15 cellular contexts compared by ENCODE assay signal in the genomic region with DNA sequence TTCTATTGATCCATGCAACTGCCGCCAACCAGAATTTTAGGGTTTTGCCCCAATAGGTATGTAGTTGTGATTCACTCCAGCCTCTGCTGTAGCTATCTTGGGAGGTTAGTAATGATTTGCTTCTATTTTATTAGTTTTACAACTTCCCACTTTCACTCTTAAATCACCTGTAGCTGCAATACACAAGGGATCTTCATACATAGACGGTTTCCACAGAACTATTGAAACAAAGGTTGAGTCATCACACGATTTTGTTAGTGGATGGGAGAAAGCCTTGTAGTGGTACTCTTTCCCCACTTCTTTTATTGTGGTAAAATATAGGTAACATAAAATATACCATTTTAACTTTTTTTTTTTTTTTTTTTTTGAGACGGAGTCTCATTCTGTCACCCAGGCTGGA.
DNase-seq lines count a peak whose midpoint lies in the region; ATAC-seq, FAIRE-seq and TF ChIP-seq lines count a peak whose summit lies in the region.
"Had no signal": no experiment of that assay in that cellular context is flagged by ENCODE, and none has a peak within 500 bp of the region (broad histone marks: within the 10 kb centered on the region; RNA-seq: fewer than 3 reads in every experiment).

No MANE protein-coding gene starts in this region.

- no TSS peak for BruUV-seq in GM12878 (replicated peaks; lab: Mats Ljungman, UMichigan)

- H2AFZ ChIP-seq in GM12878 (ENCODE audit: control insufficient read depth, low read depth, low read length) = no peak overlapping the region

- CTCF ChIA-PET in GM12878 (lab: Yijun Ruan, JAX) = interaction anchor here (0.6 to 1.6 kb wide), 6 partner anchors 37 to 1710 kb away, joined by 3 to 4 read pairs (median 4); no protein-coding TSS in a partner anchor

- H3K9me3 Mint-ChIP-seq in CD14-positive monocyte = peaks cover 0 to 1% (median 0%) of the 10 kb centered on the region in 7 donors
- H3K9me3 Mint-ChIP-seq: activated CD4-positive, alpha-beta T cell treated with anti-CD3 and anti-CD28 coated beads, Interleukin-2, amount 10 ng/mL, durations not matched to agents 24 days and 14 days; activated naive CD4-positive, alpha-beta T cell treated with anti-CD3 and anti-CD28 coated beads for 36 hours; neural crest cell had no signal

- no peak for TF ChIP-seq CTCF in GM12878 (IDR thresholded peaks at IDR 0.05 in 2 of 3, conservative IDR thresholded peaks at IDR 0.05 in 1 of 3; ENCODE audit: control insufficient read depth in 2 of 3, extremely low read depth in 1 of 3, insufficient read depth in 1 of 3, low read depth in 3 of 3, low read length in 3 of 3)
- no peak for TF ChIP-seq CTCF in CD14-positive monocyte (IDR thresholded peaks at IDR 0.05)

- TF ChIP-seq RAD21 in GM12878 (IDR thresholded peaks at IDR 0.05; ENCODE audit: insufficient read depth, low read depth, low read length) = no peak

- H3K4me1 ChIP-seq in GM12878 (ENCODE audit: control insufficient read depth, insufficient read depth, low read length) = peaks cover 10% of the 10 kb centered on the region; the same call in 1 of the 2 replicates
- H3K4me1 ChIP-seq: SJSA1 had no signal

- TF ChIP-seq EP300 in GM12878 (IDR thresholded peaks at IDR 0.05; ENCODE audit: borderline replicate concordance in 1 of 2, control insufficient read depth in 1 of 2, low read depth in 2 of 2, low read length in 2 of 2) = no peak

- H3K9me3 ChIP-seq in GM12878 (replicated peaks; ENCODE audit: control insufficient read depth, insufficient read depth, low read length) = no peaks in the 10 kb centered on the region
- H3K9me3 ChIP-seq: SJSA1 had no signal

- RAD21 ChIA-PET in GM12878 (lab: Charles Lee; ENCODE audit: unreplicated experiment) = interaction anchor here (0.7 to 1.2 kb wide), 7 partner anchors 16 to 277 kb away, joined by 3 to 8 read pairs (median 3); no protein-coding TSS in a partner anchor

- H3K36me3 ChIP-seq in GM12878 (ENCODE audit: control insufficient read depth in 2 of 2, insufficient read depth in 2 of 2, low read length in 1 of 2) = no peaks in the 10 kb centered on the region
- H3K36me3 ChIP-seq: SJSA1 had no signal

- peaks cover 2 to 4% (median 4%) of the 10 kb centered on the region in 3 donors for H3K27me3 Mint-ChIP-seq in CD14-positive monocyte (ENCODE audit: low read depth in 3 of 3)

- no peak overlapping the region for H3K4me3 Mint-ChIP-seq in CD14-positive monocyte
- H3K4me3 Mint-ChIP-seq: activated CD4-positive, alpha-beta T cell treated with anti-CD3 and anti-CD28 coated beads, Interleukin-2, amount 10 ng/mL, durations not matched to agents 24 days and 14 days; activated naive CD4-positive, alpha-beta T cell treated with anti-CD3 and anti-CD28 coated beads for 36 hours; neural crest cell had no signal

- intact Hi-C loops in GM12878 (cut with micrococcal nuclease; ENCODE audit: unreplicated experiment) = loop anchor here (2.0 kb wide), 1 partner anchor 100 kb away; no protein-coding TSS in a partner anchor
- intact Hi-C loops in CD14-positive monocyte (cut with micrococcal nuclease) = no loop called here

- no peak overlapping the region for H3K27ac Mint-ChIP-seq in CD14-positive monocyte
- H3K27ac Mint-ChIP-seq: activated CD4-positive, alpha-beta T cell treated with anti-CD3 and anti-CD28 coated beads, Interleukin-2, amount 10 ng/mL, durations not matched to agents 24 days and 14 days; activated naive CD4-positive, alpha-beta T cell treated with anti-CD3 and anti-CD28 coated beads for 36 hours had no signal

- TF ChIP-seq POLR2A in GM12878 (IDR thresholded peaks at IDR 0.05; ENCODE audit: low read depth, low read length) = no peak

- no peaks in the 10 kb centered on the region for H4K20me1 ChIP-seq in GM12878 (ENCODE audit: control insufficient read depth, insufficient read depth)

- WGBS in GM12878 (ENCODE audit: insufficient coverage, insufficient replicate concordance, low lambda C conversion rate, missing lambda C conversion rate) = 0% methylated on average over 3 of the region's 4 CpGs

- peaks cover 0 to 1% of the 10 kb centered on the region in 2 experiments; a peak in 2 of 4 replicates for H3K27me3 ChIP-seq in GM12878 (replicated peaks in 1 of 2; ENCODE audit: control insufficient read depth in 2 of 2, insufficient read depth in 2 of 2, low read length in 1 of 2)
- H3K27me3 ChIP-seq: SJSA1 had no signal

- H3K36me3 Mint-ChIP-seq in CD14-positive monocyte = no peaks in the 10 kb centered on the region

- DNase-seq in GM12878 (ENCODE audit: low read depth, low spot score) (peak; percentile 64), T-helper 1 cell (no peak), CD14-positive monocyte (ENCODE audit: low spot score) (no peak)
- no peak for DNase-seq in activated effector memory CD4-positive, alpha-beta T cell treated with Interleukin-2 at 50 U/mL for 16 hours
- DNase-seq: activated CD4-positive, alpha-beta T cell treated with anti-CD3 and anti-CD28 coated beads, Interleukin-2, amount 10 ng/mL, durations not matched to agents 24 days and 14 days; activated naive CD4-positive, alpha-beta T cell treated with anti-CD3 and anti-CD28 coated beads for 36 hours; kidney glomerular epithelial cell; NCI-H1048; NCI-H69; small intestine had no signal

- POLR2A ChIA-PET in GM12878 (lab: Charles Lee) = interaction anchor here (0.5 to 1.2 kb wide), 3 partner anchors 16 to 280 kb away, joined by 4 to 5 read pairs (median 4); no protein-coding TSS in a partner anchor

- no peaks in the 10 kb centered on the region for H3K79me2 ChIP-seq in GM12878 (ENCODE audit: control insufficient read depth, insufficient read depth, low read length)

- no peak overlapping the region for H3K27ac ChIP-seq in GM12878 (ENCODE audit: control insufficient read depth, insufficient read depth)
- H3K27ac ChIP-seq: SJSA1 had no signal

- peak; percentile 61 for FAIRE-seq in GM12878 (lab: Jason Lieb, UNC)
- FAIRE-seq: small intestine had no signal

- no peak overlapping the region; the same call in 1 of the 2 replicates for H3K4me2 ChIP-seq in GM12878 (ENCODE audit: control insufficient read depth, insufficient read depth)

- in situ Hi-C loops in GM12878 (cut with MboI) = no loop called here

- no peak overlapping the region for H3K4me3 ChIP-seq in GM12878
- H3K4me3 ChIP-seq: SJSA1 had no signal

- no peaks in the 10 kb centered on the region for H3K4me1 Mint-ChIP-seq in CD14-positive monocyte
- H3K4me1 Mint-ChIP-seq: activated CD4-positive, alpha-beta T cell treated with anti-CD3 and anti-CD28 coated beads, Interleukin-2, amount 10 ng/mL, durations not matched to agents 24 days and 14 days; neural crest cell had no signal

- ATAC-seq in GM18907 (IDR thresholded peaks at IDR 0.05; ENCODE audit: unreplicated experiment) = peak; percentile 88
- peak; percentile 87 for ATAC-seq in GM21528 (IDR thresholded peaks at IDR 0.05; ENCODE audit: low FRiP score, unreplicated experiment)
- ATAC-seq in HG03045 (IDR thresholded peaks at IDR 0.05; ENCODE audit: unreplicated experiment) = peak; percentile 71
- peak; percentile 96 for ATAC-seq in GM12878

- no peak overlapping the region for H3K9ac ChIP-seq in GM12878 (ENCODE audit: control insufficient read depth, insufficient read depth, low read length)

- SMC1A ChIA-PET in GM12878 (lab: Charles Lee; ENCODE audit: uncharacterized antibody, unreplicated experiment) = interaction anchor here (1.0 to 1.5 kb wide), 7 partner anchors 11 to 167 kb away, joined by 3 to 5 read pairs (median 3); no protein-coding TSS in a partner anchor

TF ChIP-seq in GM12878, 131 proteins besides CTCF, POLR2A, EP300 and RAD21 (continues in another document):
- TF ChIP-seq MEF2B (IDR thresholded peaks at IDR 0.05; ENCODE audit: partially characterized antibody, poor library complexity, severe bottlenecking) (peak; percentile 89), ZNF217 (IDR thresholded peaks at IDR 0.05) (peak; percentile 87), ZNF24 (IDR thresholded peaks at IDR 0.05) (no peak), NBN (IDR thresholded peaks at IDR 0.05) (peak; percentile 26; the same call in 1 of the 2 replicates), IRF4 (IDR thresholded peaks at IDR 0.05; ENCODE audit: low read depth, low read length) (peak; percentile 49; the same call in 1 of the 2 replicates), NFIC (IDR thresholded peaks at IDR 0.05; ENCODE audit: low read depth, low read length) (peak; percentile 93), CBFB (IDR thresholded peaks at IDR 0.05; ENCODE audit: low read depth) (peak; percentile 55; the same call in 1 of the 2 replicates), YBX1 (IDR thresholded peaks at IDR 0.05) (no peak), SREBF2 (IDR thresholded peaks at IDR 0.05; ENCODE audit: low read length) (no peak), ZBED1 (IDR thresholded peaks at IDR 0.05; ENCODE audit: borderline replicate concordance) (peak; percentile 76; the same call in 1 of the 2 replicates), JUNB (IDR thresholded peaks at IDR 0.05) (peak; percentile 92)
- TF ChIP-seq, protein P1, sequence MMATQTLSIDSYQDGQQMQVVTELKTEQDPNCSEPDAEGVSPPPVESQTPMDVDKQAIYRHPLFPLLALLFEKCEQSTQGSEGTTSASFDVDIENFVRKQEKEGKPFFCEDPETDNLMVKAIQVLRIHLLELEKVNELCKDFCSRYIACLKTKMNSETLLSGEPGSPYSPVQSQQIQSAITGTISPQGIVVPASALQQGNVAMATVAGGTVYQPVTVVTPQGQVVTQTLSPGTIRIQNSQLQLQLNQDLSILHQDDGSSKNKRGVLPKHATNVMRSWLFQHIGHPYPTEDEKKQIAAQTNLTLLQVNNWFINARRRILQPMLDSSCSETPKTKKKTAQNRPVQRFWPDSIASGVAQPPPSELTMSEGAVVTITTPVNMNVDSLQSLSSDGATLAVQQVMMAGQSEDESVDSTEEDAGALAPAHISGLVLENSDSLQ (IDR thresholded peaks at IDR 0.05) = no peak
